ENCODE assay signal across 11 cellular contexts in genomic region chr11:1888811-1889526, GRCh38. TPM values are rescaled to one million over a fixed set of nuclear protein-coding genes. Genes with fewer than 3 reads are reported as not detected.
DNase-seq lines count a peak whose midpoint lies in the region; ATAC-seq and TF ChIP-seq lines count a peak whose summit lies in the region.
"Had no signal": no experiment of that assay in that cellular context is flagged by ENCODE, and none has a peak within 500 bp of the region (broad histone marks: within the 10 kb centered on the region; RNA-seq: fewer than 3 reads in every experiment).

No MANE protein-coding gene starts in this region.

- no peak overlapping the region for H3K27ac Mint-ChIP-seq in chondrocyte (ENCODE audit: unreplicated experiment)

- H3K27me3 Mint-ChIP-seq in chondrocyte (ENCODE audit: low read depth) = no peaks in the 10 kb centered on the region

- peak overlapping the region; percentile 66 for H3K4me3 ChIP-seq in BLaER1
- H3K4me3 ChIP-seq: uterus had no signal

- H3K36me3 Mint-ChIP-seq in chondrocyte (ENCODE audit: low read depth) = peaks cover 2% of the 10 kb centered on the region

- peak overlapping the region; percentile 89 for H3K27ac ChIP-seq in BLaER1

- H3K4me1 Mint-ChIP-seq in chondrocyte (ENCODE audit: low read depth) = no peaks in the 10 kb centered on the region

- peak overlapping the region; percentile 79 for H3K9ac ChIP-seq in BLaER1

- no peak for ATAC-seq in GM19324 (IDR thresholded peaks at IDR 0.05; ENCODE audit: low FRiP score, unreplicated experiment)

- H3K27me3 ChIP-seq in BLaER1 = no peaks in the 10 kb centered on the region
- H3K27me3 ChIP-seq: uterus had no signal

- no peaks in the 10 kb centered on the region for H4K20me1 ChIP-seq in BLaER1

- peaks cover 57% of the 10 kb centered on the region for H3K4me1 ChIP-seq in BLaER1
- H3K4me1 ChIP-seq: uterus had no signal

- H3K36me3 ChIP-seq in BLaER1 = no peaks in the 10 kb centered on the region
- H3K36me3 ChIP-seq: uterus had no signal

- no peaks in the 10 kb centered on the region for H3K9me3 ChIP-seq in BLaER1
- H3K9me3 ChIP-seq: uterus had no signal

- H3K4me2 ChIP-seq in BLaER1 = peak overlapping the region; percentile 99

- DNase-seq in activated CD4-positive, alpha-beta T cell treated with anti-CD3 and anti-CD28 coated beads for 48 hours = peak; percentile 73
- DNase-seq in chondrocyte (ENCODE audit: low spot score) (peak; percentile 70), NCI-H226 (no peak), SW 1271 (lab: John Stamatoyannopoulos, UW) (no peak), NCI-H345 treated with DMSO at 0.1 percent for 48 hours (lab: John Stamatoyannopoulos, UW; ENCODE audit: unreplicated experiment) (no peak)
- DNase-seq in stimulated activated CD4-positive, alpha-beta T cell treated with anti-CD3 and anti-CD28 coated beads, Interleukin-15, amount 100 ng/mL, for 48 hours (ENCODE audit: low read depth in 2 of 2) = peak; percentile 52 to 64
- DNase-seq: NCI-H1092 had no signal

- H3K9me3 Mint-ChIP-seq in chondrocyte (ENCODE audit: low read depth) = no peaks in the 10 kb centered on the region

- H3K4me3 Mint-ChIP-seq in chondrocyte (ENCODE audit: unreplicated experiment) = no peak overlapping the region

- TF ChIP-seq CTCF in chondrocyte (IDR thresholded peaks at IDR 0.05) = no peak

RNA-seq across cellular contexts. Expression of gene PRR33, which starts 2.7 kb away (rescaled TPM):
- not detected in 3 replicates for total RNA-seq in chondrocyte
- total RNA-seq: astrocyte, uterus had no signal

RNA-seq across cellular contexts. Expression of gene TNNT3, which starts 30.5 kb away (rescaled TPM):
- total RNA-seq in chondrocyte = 0.51 to 1.3 TPM in 2 of 3 replicates, not detected in the other
- total RNA-seq: astrocyte had no signal

RNA-seq across cellular contexts. Expression of gene LSP1, which starts 36.1 kb away (rescaled TPM):
- total RNA-seq in chondrocyte = 7.2 to 27.5 TPM (median 7.4 TPM) in 3 replicates

RNA-seq across cellular contexts. Expression of gene TNNI2, which starts 50.2 kb away (rescaled TPM):
- total RNA-seq in chondrocyte = 1.3 to 3.2 TPM (median 1.4 TPM) in 3 replicates
- total RNA-seq: astrocyte had no signal

RNA-seq across cellular contexts. Expression of gene SYT8, which starts 54.2 kb away (rescaled TPM):
- 7.1 to 20.4 TPM (median 7.3 TPM) in 3 replicates for total RNA-seq in chondrocyte

Comparison
In these comparisons a context has a peak if more than half of its experiments do, and no peak if none do; other contexts are left out.
1. DNase-seq: peak in activated CD4-positive, alpha-beta T cell treated with anti-CD3 and anti-CD28 coated beads for 48 hours (single experiment), chondrocyte (single experiment) and stimulated activated CD4-positive, alpha-beta T cell treated with anti-CD3 and anti-CD28 coated beads, Interleukin-15, amount 100 ng/mL, for 48 hours (2 of 2); none in NCI-H226 (single experiment), SW 1271 (0 of 2) and NCI-H345 treated with DMSO at 0.1 percent for 48 hours (single experiment).